In genomic region chr20:7347409-7347808, GRCh38 we compare ENCODE assay signal across 20 cellular contexts.
DNase-seq lines count a peak whose midpoint lies in the region; ATAC-seq and TF ChIP-seq lines count a peak whose summit lies in the region.
"Had no signal": no experiment of that assay in that cellular context is flagged by ENCODE, and none has a peak within 500 bp of the region (broad histone marks: within the 10 kb centered on the region; RNA-seq: fewer than 3 reads in every experiment).

No MANE protein-coding gene starts in this region.

- no peak for TF ChIP-seq CTCF in RWPE1 (conservative IDR thresholded peaks at IDR 0.05; ENCODE audit: low read depth)
- TF ChIP-seq CTCF in body of pancreas (IDR thresholded peaks at IDR 0.05) = no peak
- no peak for TF ChIP-seq CTCF in foreskin fibroblast (IDR thresholded peaks at IDR 0.05; ENCODE audit: low read depth, low read length)

- POLR2A ChIA-PET in RWPE1 (lab: Yijun Ruan, JAX; ENCODE audit: low non-redundant PET) = no interaction called here
- POLR2A ChIA-PET in T-cell (lab: Charles Lee) = no interaction called here

- no peaks in the 10 kb centered on the region for H3K36me3 ChIP-seq in body of pancreas (replicated peaks in 1 of 2; ENCODE audit: insufficient read depth in 1 of 2, low read depth in 2 of 2)

- H3K9me3 Mint-ChIP-seq in T-cell = peaks cover 7 to 18% (median 11%) of the 10 kb centered on the region in 3 donors

- H3K4me3 Mint-ChIP-seq in T-cell = no peak overlapping the region
- H3K4me3 Mint-ChIP-seq: CD4-positive, alpha-beta memory T cell had no signal

- H3K9me3 ChIP-seq in body of pancreas = no peaks in the 10 kb centered on the region
- H3K9me3 ChIP-seq: Caco-2 had no signal

- DNase-seq in RWPE1 (ENCODE audit: low spot score) = peak; percentile 86
- peak; percentile 98 for DNase-seq in epithelial cell of prostate (ENCODE audit: low read depth, low spot score)
- peak; percentile 39 for DNase-seq in kidney tubule cell (ENCODE audit: low spot score)
- no peak for DNase-seq in NOMO-1 treated with DMSO at 0.1 percent for 48 hours (lab: John Stamatoyannopoulos, UW; ENCODE audit: unreplicated experiment)
- DNase-seq in T-cell = no peak
- no peak for DNase-seq in body of pancreas
- DNase-seq in foreskin fibroblast = no peak
- DNase-seq: C1 segment of cervical spinal cord; CD4-positive, alpha-beta memory T cell; H7; NCI-H1092; NCI-H1436; NCI-H187; NCI-H524; NCI-H774; SIG-M5 had no signal

- CTCF ChIA-PET in RWPE1 (lab: Yijun Ruan, JAX) (no interaction called here), T-cell (lab: Charles Lee) (no interaction called here)

- H3K36me3 Mint-ChIP-seq in T-cell = no peaks in the 10 kb centered on the region
- H3K36me3 Mint-ChIP-seq: CD4-positive, alpha-beta memory T cell had no signal

- no peak for TF ChIP-seq POLR2A in body of pancreas (IDR thresholded peaks at IDR 0.05)

- H3K4me3 ChIP-seq in body of pancreas = no peak overlapping the region
- H3K4me3 ChIP-seq in foreskin fibroblast (ENCODE audit: low read depth in 1 of 2, low read length in 2 of 2) = no peak overlapping the region
- H3K4me3 ChIP-seq: SK-N-MC had no signal

- 53 to 61% methylated on average over 2 of the region's 2 CpGs for WGBS in body of pancreas, 2 donors

- H3K27me3 ChIP-seq in body of pancreas = no peaks in the 10 kb centered on the region

- H3K27ac ChIP-seq in RWPE1 (peak overlapping the region; percentile 59; the same call in 1 of the 2 replicates), epithelial cell of prostate (peak overlapping the region; percentile 95), body of pancreas (no peak overlapping the region)
- H3K27ac ChIP-seq: HL-60, SK-N-MC had no signal

- no peak for ATAC-seq in T-cell (replicated peaks in 1 of 4)
- no peak for ATAC-seq in body of pancreas
- ATAC-seq: Panc1 had no signal

- no peaks in the 10 kb centered on the region for H3K4me1 ChIP-seq in body of pancreas
- H3K4me1 ChIP-seq: Caco-2 had no signal

- intact Hi-C loops in body of pancreas (cut with DNase I) = no loop called here

- H3K4me1 Mint-ChIP-seq in T-cell = no peaks in the 10 kb centered on the region
- H3K4me1 Mint-ChIP-seq: CD4-positive, alpha-beta memory T cell had no signal

- no peak overlapping the region for H3K27ac Mint-ChIP-seq in T-cell
- H3K27ac Mint-ChIP-seq: CD4-positive, alpha-beta memory T cell had no signal

- H3K27me3 Mint-ChIP-seq in T-cell = no peaks in the 10 kb centered on the region
- H3K27me3 Mint-ChIP-seq: CD4-positive, alpha-beta memory T cell had no signal

Comparison
In these comparisons a context has a peak if more than half of its experiments do, and no peak if none do; other contexts are left out.
1. DNase-seq: peak in RWPE1 (single experiment), epithelial cell of prostate (single experiment) and kidney tubule cell (single experiment); none in NOMO-1 treated with DMSO at 0.1 percent for 48 hours (single experiment), T-cell (0 of 34), body of pancreas (0 of 4) and foreskin fibroblast (0 of 2).
2. H3K27ac ChIP-seq: peak in RWPE1 (single experiment) and epithelial cell of prostate (single experiment); none in body of pancreas (0 of 4).